ENCODE assay signal across 1 cellular context in the genomic region with DNA sequence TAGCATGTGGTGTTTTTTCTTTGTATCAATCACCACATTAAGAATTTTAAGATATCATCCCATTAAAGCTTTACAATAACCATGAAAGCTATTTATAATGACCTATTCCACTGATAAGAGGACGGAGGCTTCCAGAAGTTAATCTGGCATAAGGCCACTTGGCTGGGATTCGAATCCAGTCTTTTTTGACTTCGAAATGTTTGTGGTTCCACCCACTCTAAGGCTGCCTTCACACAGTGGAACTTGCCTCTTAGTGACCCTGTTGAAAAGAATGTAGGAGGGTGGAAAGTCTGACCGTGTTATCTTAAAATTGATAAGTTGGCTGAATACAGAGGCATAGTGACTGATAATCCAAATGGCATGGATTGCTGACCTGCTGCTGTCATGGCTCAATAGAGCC.
TF ChIP-seq lines count a peak whose summit lies in the region.

No MANE protein-coding gene starts in this region.

TF ChIP-seq in IMR-90, 13 proteins besides CTCF, POLR2A, EP300 and RAD21:
- TF ChIP-seq BHLHE40 (IDR thresholded peaks at IDR 0.05; ENCODE audit: low read depth, low read length) (no peak), FOS (IDR thresholded peaks at IDR 0.05; ENCODE audit: low read depth, low read length) (no peak), SMC3 (IDR thresholded peaks at IDR 0.05; ENCODE audit: low read depth, low read length) (no peak), MAZ (IDR thresholded peaks at IDR 0.05; ENCODE audit: borderline replicate concordance, low read depth, low read length) (no peak), MXI1 (IDR thresholded peaks at IDR 0.05; ENCODE audit: borderline replicate concordance, low read depth, low read length) (no peak), ELK1 (IDR thresholded peaks at IDR 0.05; ENCODE audit: borderline replicate concordance, low read depth, low read length) (no peak), RCOR1 (IDR thresholded peaks at IDR 0.05; ENCODE audit: insufficient replicate concordance, low read length) (no peak), CEBPB (IDR thresholded peaks at IDR 0.05; ENCODE audit: low read depth, low read length) (no peak), CHD1 (IDR thresholded peaks at IDR 0.05; ENCODE audit: low read depth, low read length) (no peak), MAFK (IDR thresholded peaks at IDR 0.05; ENCODE audit: low read depth, low read length) (no peak), USF2 (IDR thresholded peaks at IDR 0.05; ENCODE audit: low read depth, low read length) (no peak), NFE2L2 (IDR thresholded peaks at IDR 0.05; ENCODE audit: low read depth, low read length) (no peak), RFX5 (IDR thresholded peaks at IDR 0.05; ENCODE audit: low read depth, low read length) (no peak)
